Comparison of ENCODE assay signal across 19 cellular contexts in the genomic region with DNA sequence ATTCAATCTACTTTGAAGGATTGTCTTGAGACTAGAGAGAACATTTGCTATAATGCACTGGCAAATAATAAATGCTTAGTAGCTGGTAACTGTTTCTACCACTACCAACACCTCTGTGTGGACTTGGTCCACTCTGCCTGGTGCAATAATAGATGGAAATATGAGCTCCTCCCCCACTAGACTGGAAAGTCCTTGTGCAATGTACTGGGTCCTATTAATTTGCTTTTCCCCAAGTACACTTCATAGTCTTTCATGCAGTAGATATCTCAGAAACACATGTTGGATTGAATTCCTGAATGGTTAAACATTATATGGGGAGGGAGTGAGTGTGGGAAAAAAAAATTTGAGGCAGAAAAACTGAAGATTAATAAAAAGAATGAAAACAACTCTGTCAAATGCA.
"Had no signal": no experiment of that assay in that cellular context is flagged by ENCODE, and none has a peak within 500 bp of the region (broad histone marks: within the 10 kb centered on the region; RNA-seq: fewer than 3 reads in every experiment).

No MANE protein-coding gene starts in this region.

- H3K9me3 ChIP-seq: gastrocnemius medialis, prostate gland, sigmoid colon, spleen, suprapubic skin had no signal

- H3K27ac ChIP-seq: epithelial cell of prostate, gastrocnemius medialis, prostate gland, sigmoid colon, skin epidermis, spleen, suprapubic skin had no signal

- H3K4me3 ChIP-seq: gastrocnemius medialis, prostate gland, sigmoid colon, skin epidermis, spleen, suprapubic skin had no signal

- H3K27me3 ChIP-seq: gastrocnemius medialis, sigmoid colon had no signal

- FAIRE-seq: colon, keratinocyte had no signal

- DNase-seq: caudate nucleus; effector CD8-positive, alpha-beta T cell; endodermal cell; gastrocnemius medialis; head of caudate nucleus; mammary epithelial cell; naive thymus-derived CD8-positive, alpha-beta T cell; nephron progenitor cell; nucleus accumbens; right cardiac atrium; sigmoid colon; spleen; stimulated activated CD4-positive, alpha-beta T cell treated with anti-CD3 and anti-CD28 coated beads, Interleukin-4, amount 100 ng/mL, for 4 hours had no signal

- H3K36me3 ChIP-seq: gastrocnemius medialis, prostate gland, sigmoid colon, spleen, suprapubic skin had no signal

- H3K4me1 ChIP-seq: gastrocnemius medialis, prostate gland, sigmoid colon, spleen, suprapubic skin had no signal
